7 cellular contexts compared by ENCODE assay signal in the genomic region with DNA sequence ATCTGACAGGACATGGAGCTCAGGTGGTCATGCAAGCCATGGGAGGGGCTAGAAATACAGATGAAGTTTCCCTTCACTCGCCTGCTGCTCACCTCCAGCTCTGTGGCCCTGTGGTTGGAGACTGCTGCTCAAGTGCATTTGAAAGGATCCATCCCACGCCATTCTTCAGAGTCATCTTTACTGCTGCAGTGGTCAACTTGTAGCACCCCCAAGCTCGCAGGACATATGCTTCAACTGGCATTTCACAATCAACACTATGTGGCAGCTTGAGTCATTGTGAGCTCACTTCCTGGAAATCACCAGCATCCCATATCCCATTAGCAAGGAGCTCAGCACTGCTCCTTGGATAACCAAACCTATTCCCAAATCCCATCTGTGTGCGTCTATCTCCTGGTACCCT.
A peak's percentile ranks its signal among the peaks of the same experiment; 100 is the strongest.
DNase-seq lines count a peak whose midpoint lies in the region; TF ChIP-seq lines count a peak whose summit lies in the region.
"Not testable (repeated sequence)": the region's sequence is repeated elsewhere in the genome, so short reads cannot be mapped to it uniquely, and the experiment has no call there.

No MANE protein-coding gene starts in this region.

- CTCF ChIA-PET in mammary epithelial cell (lab: Charles Lee; ENCODE audit: low non-redundant PET): not testable (repeated sequence)

- H3K27me3 ChIP-seq in GM23248 (replicated peaks; ENCODE audit: insufficient read depth); mammary epithelial cell (ENCODE audit: insufficient read depth, low read length); fibroblast of lung (ENCODE audit: control insufficient read depth, insufficient read depth, low read length); kidney epithelial cell (ENCODE audit: control insufficient read depth, insufficient read depth, low read length): not testable (repeated sequence)

- 7 to 15% methylated on average over 4 of the region's 4 CpGs for WGBS in GM23248 (ENCODE audit: low coverage in 1 of 2, low lambda C conversion rate in 2 of 2, missing lambda C conversion rate in 2 of 2), 2 experiments
- 46% methylated on average over 3 of the region's 4 CpGs for WGBS in mammary epithelial cell (ENCODE audit: low coverage, missing lambda C conversion rate)

- H3K4me2 ChIP-seq in GM23248 (ENCODE audit: unreplicated experiment); mammary epithelial cell (ENCODE audit: insufficient read depth, low read depth, low read length); fibroblast of lung (ENCODE audit: extremely low read depth, insufficient read depth, low read length): not testable (repeated sequence)

- H4K20me1 ChIP-seq in GM23248 (ENCODE audit: insufficient read depth); mammary epithelial cell (ENCODE audit: insufficient read depth, low read length); fibroblast of lung (ENCODE audit: control insufficient read depth, extremely low read depth, insufficient read depth, low read length): not testable (repeated sequence)

- H3K4me1 ChIP-seq in GM23248 (ENCODE audit: insufficient read depth): peaks cover 16% of the 10 kb centered on the region
- not testable (repeated sequence) for H3K4me1 ChIP-seq in mammary epithelial cell (ENCODE audit: insufficient read depth, low read length); fibroblast of lung (ENCODE audit: control insufficient read depth, extremely low read depth, insufficient read depth, low read length)

- not testable (repeated sequence) for TF ChIP-seq CTCF in AG09309 (IDR thresholded peaks at IDR 0.05; ENCODE audit: control insufficient read depth, insufficient read depth, low read depth, low read length, missing control alignments); mammary epithelial cell (conservative IDR thresholded peaks at IDR 0.05 in 1 of 2, IDR thresholded peaks at IDR 0.05 in 1 of 2; ENCODE audit: extremely low read depth in 1 of 2, insufficient read depth in 1 of 2, low read depth in 1 of 2, low read length in 2 of 2); fibroblast of lung (conservative IDR thresholded peaks at IDR 0.05 in 1 of 2, IDR thresholded peaks at IDR 0.05 in 1 of 2; ENCODE audit: low read depth in 1 of 2, low read length in 2 of 2); kidney epithelial cell (IDR thresholded peaks at IDR 0.05; ENCODE audit: insufficient read depth, low read length, poor library complexity, severe bottlenecking)

- H3K9ac ChIP-seq in GM23248; mammary epithelial cell (ENCODE audit: insufficient read depth, low read length); fibroblast of lung (ENCODE audit: insufficient read depth, low read length): not testable (repeated sequence)

- H3K36me3 ChIP-seq in GM23248 (ENCODE audit: low read depth); mammary epithelial cell (ENCODE audit: insufficient read depth, low read length); fibroblast of lung (ENCODE audit: control insufficient read depth, insufficient read depth, low read length); kidney epithelial cell (ENCODE audit: control insufficient read depth, insufficient read depth, low read length): not testable (repeated sequence)

- peak; percentile 35 for DNase-seq in AG09309 (ENCODE audit: low read depth)
- peak; percentile 69 for DNase-seq in GM23248
- DNase-seq in M059J (ENCODE audit: low read depth): peak; percentile 66
- DNase-seq in T1000 (lab: John Stamatoyannopoulos, UW): peak; percentile 18
- peak; percentile 12 for DNase-seq in mammary epithelial cell
- peak; percentile 57 to 75 for DNase-seq in fibroblast of lung (ENCODE audit: low read depth in 2 of 2)
- DNase-seq in kidney epithelial cell (ENCODE audit: low read depth): peak; percentile 4

- intact Hi-C loops in mammary epithelial cell (cut with micrococcal nuclease): not testable (repeated sequence)

- not testable (repeated sequence) for H3K9me2 ChIP-seq in GM23248 (ENCODE audit: insufficient read depth)

- in situ Hi-C loops in GM23248 (cut with MboI); mammary epithelial cell (cut with MboI; ENCODE audit: low sequenced_read_pairs in 2 of 2): not testable (repeated sequence)

- H3K79me2 ChIP-seq in GM23248 (ENCODE audit: insufficient read depth); mammary epithelial cell (ENCODE audit: insufficient read depth, low read length); fibroblast of lung (ENCODE audit: control insufficient read depth, insufficient read depth, low read length): not testable (repeated sequence)

- BruUV-seq in mammary epithelial cell (replicated peaks; lab: Mats Ljungman, UMichigan): not testable (repeated sequence)

- H3K4me3 ChIP-seq in AG09309 (ENCODE audit: control insufficient read depth, low read depth, low read length); GM23248; mammary epithelial cell (replicated peaks in 1 of 3; ENCODE audit: insufficient read depth in 1 of 3, low read depth in 2 of 3, low read length in 3 of 3); fibroblast of lung (replicated peaks in 1 of 4; ENCODE audit: control extremely low read depth in 1 of 4, insufficient read depth in 1 of 4, low read depth in 3 of 4, low read length in 4 of 4); kidney epithelial cell (ENCODE audit: low read depth, low read length): not testable (repeated sequence)

- H3F3A ChIP-seq in GM23248 (ENCODE audit: insufficient read depth): not testable (repeated sequence)

- not testable (repeated sequence) for H3K9me3 ChIP-seq in GM23248 (ENCODE audit: low read depth); mammary epithelial cell (replicated peaks; ENCODE audit: insufficient read depth, low read length); fibroblast of lung (ENCODE audit: control insufficient read depth, insufficient read depth, low read depth, low read length)

- H2AFZ ChIP-seq in GM23248; mammary epithelial cell (ENCODE audit: low read depth, low read length); fibroblast of lung (ENCODE audit: low read length): not testable (repeated sequence)

- dilution Hi-C loops in mammary epithelial cell (cut with HindIII; ENCODE audit: low sequenced_read_pairs): not testable (repeated sequence)

- peak overlapping the region; percentile 76 for H3K27ac ChIP-seq in GM23248
- H3K27ac ChIP-seq in mammary epithelial cell (ENCODE audit: insufficient read depth, low read depth, low read length); fibroblast of lung (ENCODE audit: insufficient read depth, low read length): not testable (repeated sequence)

Comparison
In these comparisons a context has a peak if more than half of its experiments do, and no peak if none do; other contexts are left out.
1. DNase-seq: peak in every context shown above with its lines; median percentile 69 in GM23248; 66 in M059J; 66 in fibroblast of lung; 35 in AG09309; 18 in T1000; 12 in mammary epithelial cell; 4 in kidney epithelial cell.